ENCODE assay signal across 29 cellular contexts in genomic region chr5:108433600-108433999, GRCh38.
"Had no signal": no experiment of that assay in that cellular context is flagged by ENCODE, and none has a peak within 500 bp of the region (broad histone marks: within the 10 kb centered on the region; RNA-seq: fewer than 3 reads in every experiment).

No MANE protein-coding gene starts in this region.

- H3K27ac Mint-ChIP-seq: stimulated activated effector memory CD8-positive, alpha-beta T cell treated with anti-CD3 and anti-CD28 coated beads, Interleukin-12 subunit alpha, Interleukin-12 subunit beta, amount 100 ng/mL, for 72 hours; stimulated activated memory B cell treated with anti-CD40 and anti-IgM and Interleukin-4, amounts not matched to agents 10 μg/mL and 1 μg/mL and 100 μg/mL, for 72 hours; stimulated activated naive B cell treated with anti-CD40 and anti-IgM and Interleukin-4, amounts not matched to agents 10 μg/mL and 1 μg/mL and 100 μg/mL, for 72 hours; stimulated activated naive CD8-positive, alpha-beta T cell treated with anti-CD3 and anti-CD28 coated beads, Interleukin-15, amount 100 ng/mL, for 72 hours; stimulated activated naive CD8-positive, alpha-beta T cell treated with anti-CD3 and anti-CD28 coated beads, Interleukin-15, Interleukin-2, amounts not matched to agents 100 ng/mL and 50 ng/mL, for 24 hours; type B pancreatic cell had no signal

- H3K4me1 Mint-ChIP-seq: stimulated activated effector memory CD8-positive, alpha-beta T cell treated with anti-CD3 and anti-CD28 coated beads, Interleukin-12 subunit alpha, Interleukin-12 subunit beta, amount 100 ng/mL, for 72 hours; stimulated activated memory B cell treated with anti-CD40 and anti-IgM and Interleukin-4, amounts not matched to agents 10 μg/mL and 1 μg/mL and 100 μg/mL, for 72 hours; stimulated activated naive CD8-positive, alpha-beta T cell treated with anti-CD3 and anti-CD28 coated beads, Interleukin-15, amount 100 ng/mL, for 72 hours had no signal

- DNase-seq: stimulated activated CD4-positive, alpha-beta T cell treated with anti-CD3 and anti-CD28 coated beads, Interleukin-2, amount 100 ng/mL, for 48 hours; stimulated activated CD4-positive, alpha-beta T cell treated with anti-CD3 and anti-CD28 coated beads, Interleukin-4, amount 100 ng/mL, for 1 hour; stimulated activated CD4-positive, alpha-beta T cell treated with anti-CD3 and anti-CD28 coated beads, Interleukin-4, amount 100 ng/mL, for 24 hours; stimulated activated CD4-positive, alpha-beta T cell treated with anti-CD3 and anti-CD28 coated beads, Interleukin-4, amount 100 ng/mL, for 4 hours; stimulated activated CD8-positive, alpha-beta memory T cell treated with anti-CD3 and anti-CD28 coated beads, Interleukin-4, amount 100 ng/mL, for 48 hours; stimulated activated naive B cell treated with anti-CD40 and anti-IgM and Interleukin-4, amounts not matched to agents 10 μg/mL and 1 μg/mL and 100 μg/mL, for 72 hours; stimulated activated naive CD4-positive, alpha-beta T cell; stimulated activated naive CD4-positive, alpha-beta T cell treated with Interleukin-2 at 50 U/mL for 16 hours; stimulated activated naive CD8-positive, alpha-beta T cell treated with anti-CD3 and anti-CD28 coated beads, Interleukin-15, amount 100 ng/mL, for 72 hours; stimulated activated naive CD8-positive, alpha-beta T cell treated with anti-CD3 and anti-CD28 coated beads, Interleukin-15, Interleukin-2, amounts not matched to agents 100 U/mL and 50 U/mL, for 24 hours; stomach; substantia nigra; testis; thyroid gland; tibial artery; transverse colon; trophoblast cell; upper lobe of left lung; upper lobe of right lung; uterus had no signal

- H3K36me3 ChIP-seq: stomach, suprapubic skin, thoracic aorta, thyroid gland, tibial artery, tibial nerve, transverse colon, upper lobe of left lung, upper lobe of right lung, uterus, vagina had no signal

- H3K27me3 ChIP-seq: stomach, suprapubic skin, testis, thyroid gland, tibial nerve, transverse colon, upper lobe of left lung, upper lobe of right lung, uterus, vagina had no signal

- H3K9me3 ChIP-seq: stomach, suprapubic skin, testis, thoracic aorta, thyroid gland, tibial artery, tibial nerve, transverse colon, upper lobe of left lung, upper lobe of right lung, uterus, vagina had no signal

- H3K4me1 ChIP-seq: stomach, suprapubic skin, testis, thyroid gland, tibial artery, transverse colon, upper lobe of left lung, upper lobe of right lung, uterus, vagina had no signal

- H3K27ac ChIP-seq: stomach, suprapubic skin, testis, thoracic aorta, thyroid gland, tibial artery, tibial nerve, transverse colon, upper lobe of left lung, upper lobe of right lung, uterus, vagina had no signal

- FAIRE-seq: urothelium cell line had no signal

- ATAC-seq: stimulated activated effector memory CD8-positive, alpha-beta T cell treated with anti-CD3 and anti-CD28 coated beads, Interleukin-12 subunit alpha, Interleukin-12 subunit beta, amount 100 ng/mL, for 72 hours; stimulated activated memory B cell treated with anti-CD40 and anti-IgM and Interleukin-4, amounts not matched to agents 10 μg/mL and 1 μg/mL and 100 μg/mL, for 72 hours; stimulated activated naive B cell treated with anti-CD40 and anti-IgM and Interleukin-4, amounts not matched to agents 10 μg/mL and 1 μg/mL and 100 μg/mL, for 72 hours; stimulated activated naive CD8-positive, alpha-beta T cell treated with anti-CD3 and anti-CD28 coated beads, Interleukin-15, amount 100 ng/mL, for 72 hours; stimulated activated naive CD8-positive, alpha-beta T cell treated with anti-CD3 and anti-CD28 coated beads, Interleukin-15, Interleukin-2, amounts not matched to agents 100 U/mL and 50 U/mL, for 24 hours; upper lobe of right lung had no signal

- H3K4me3 ChIP-seq: stomach, suprapubic skin, testis, thoracic aorta, thyroid gland, tibial artery, tibial nerve, transverse colon, upper lobe of left lung, upper lobe of right lung, uterus, vagina had no signal

- H3K36me3 Mint-ChIP-seq: stimulated activated effector memory CD8-positive, alpha-beta T cell treated with anti-CD3 and anti-CD28 coated beads, Interleukin-12 subunit alpha, Interleukin-12 subunit beta, amount 100 ng/mL, for 72 hours; stimulated activated memory B cell treated with anti-CD40 and anti-IgM and Interleukin-4, amounts not matched to agents 10 μg/mL and 1 μg/mL and 100 μg/mL, for 72 hours; stimulated activated naive B cell treated with anti-CD40 and anti-IgM and Interleukin-4, amounts not matched to agents 10 μg/mL and 1 μg/mL and 100 μg/mL, for 72 hours; type B pancreatic cell had no signal

- H3K9me3 Mint-ChIP-seq: stimulated activated effector memory CD8-positive, alpha-beta T cell treated with anti-CD3 and anti-CD28 coated beads, Interleukin-12 subunit alpha, Interleukin-12 subunit beta, amount 100 ng/mL, for 72 hours; stimulated activated memory B cell treated with anti-CD40 and anti-IgM and Interleukin-4, amounts not matched to agents 10 μg/mL and 1 μg/mL and 100 μg/mL, for 72 hours; stimulated activated naive B cell treated with anti-CD40 and anti-IgM and Interleukin-4, amounts not matched to agents 10 μg/mL and 1 μg/mL and 100 μg/mL, for 72 hours; stimulated activated naive CD8-positive, alpha-beta T cell treated with anti-CD3 and anti-CD28 coated beads, Interleukin-15, amount 100 ng/mL, for 72 hours; stimulated activated naive CD8-positive, alpha-beta T cell treated with anti-CD3 and anti-CD28 coated beads, Interleukin-15, Interleukin-2, amounts not matched to agents 100 ng/mL and 50 ng/mL, for 24 hours; type B pancreatic cell had no signal

- H3K4me3 Mint-ChIP-seq: stimulated activated effector memory CD8-positive, alpha-beta T cell treated with anti-CD3 and anti-CD28 coated beads, Interleukin-12 subunit alpha, Interleukin-12 subunit beta, amount 100 ng/mL, for 72 hours; stimulated activated memory B cell treated with anti-CD40 and anti-IgM and Interleukin-4, amounts not matched to agents 10 μg/mL and 1 μg/mL and 100 μg/mL, for 72 hours; stimulated activated naive B cell treated with anti-CD40 and anti-IgM and Interleukin-4, amounts not matched to agents 10 μg/mL and 1 μg/mL and 100 μg/mL, for 72 hours; stimulated activated naive CD8-positive, alpha-beta T cell treated with anti-CD3 and anti-CD28 coated beads, Interleukin-15, amount 100 ng/mL, for 72 hours; stimulated activated naive CD8-positive, alpha-beta T cell treated with anti-CD3 and anti-CD28 coated beads, Interleukin-15, Interleukin-2, amounts not matched to agents 100 ng/mL and 50 ng/mL, for 24 hours; type B pancreatic cell had no signal
